9 cellular contexts compared by ENCODE assay signal in the genomic region with DNA sequence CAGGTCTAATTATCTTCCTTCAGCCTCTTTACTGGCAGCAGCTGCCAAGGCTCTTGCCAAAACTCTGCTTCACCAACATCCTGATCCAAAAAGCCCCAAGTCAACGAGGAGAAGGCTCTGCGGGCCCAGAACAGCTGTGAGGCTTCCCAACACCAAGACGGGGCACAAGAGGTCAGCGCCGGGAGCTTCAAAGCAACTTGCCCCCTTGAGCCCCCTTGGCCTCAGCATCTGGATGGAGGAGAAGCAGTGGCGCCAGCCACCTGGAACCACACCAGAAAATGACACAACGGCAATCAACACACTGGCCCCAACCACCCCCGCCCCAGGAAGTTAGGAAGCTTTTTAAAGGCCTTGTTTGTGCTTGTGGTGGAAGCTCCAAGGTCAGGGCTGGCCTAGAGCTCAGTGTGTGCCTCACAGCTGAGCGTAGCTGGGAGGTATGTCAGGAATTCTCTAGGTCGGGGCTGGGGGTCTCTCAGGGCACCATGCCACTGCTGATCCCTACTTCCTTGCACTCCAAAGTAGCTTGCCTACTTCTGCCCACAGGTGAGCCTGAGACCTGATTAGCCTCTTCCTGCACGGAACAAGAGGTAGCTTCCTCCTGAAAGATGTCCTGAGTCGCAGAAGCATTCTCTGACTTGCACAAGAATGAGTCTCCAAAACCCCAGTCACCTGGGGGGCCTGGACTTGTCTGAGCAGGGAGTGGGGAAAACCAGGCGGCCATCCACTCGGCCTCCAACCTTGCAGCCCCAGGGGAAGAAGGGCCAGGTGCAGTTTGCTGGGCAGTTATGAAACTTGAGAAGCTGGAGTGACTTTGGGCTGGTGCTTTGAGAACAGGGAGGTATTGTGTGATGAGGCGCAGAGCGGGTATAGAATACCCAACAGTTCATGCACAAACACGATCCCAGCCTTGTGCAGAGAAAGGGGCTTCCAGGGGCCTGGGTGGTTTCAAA. TPM values are rescaled to one million over a fixed set of nuclear protein-coding genes. Genes with fewer than 3 reads are reported as not detected.
DNase-seq lines count a peak whose midpoint lies in the region; ATAC-seq and TF ChIP-seq lines count a peak whose summit lies in the region.
"Had no signal": no experiment of that assay in that cellular context is flagged by ENCODE, and none has a peak within 500 bp of the region (broad histone marks: within the 10 kb centered on the region; RNA-seq: fewer than 3 reads in every experiment).

No MANE protein-coding gene starts in this region.

- no peak overlapping the region for H3K4me3 Mint-ChIP-seq in stimulated activated memory B cell treated with anti-CD40 and anti-IgM and Interleukin-4, amounts not matched to agents 10 μg/mL and 1 μg/mL and 100 μg/mL, for 72 hours
- H3K4me3 Mint-ChIP-seq: T-helper 1 cell treated with Interleukin-12 subunit alpha and Interleukin-12 subunit beta and Interleukin-4 antibody, amounts not matched to agents 30 μg/mL and 1 μg/mL, for 36 hours had no signal

- no peak for TF ChIP-seq CTCF in fibroblast of the aortic adventitia (IDR thresholded peaks at IDR 0.05; ENCODE audit: insufficient read depth, low read length)

- ATAC-seq in GM19351 (IDR thresholded peaks at IDR 0.05; ENCODE audit: unreplicated experiment) (no peak), esophagus mucosa (no peak)
- no peak for ATAC-seq in stimulated activated memory B cell treated with anti-CD40 and anti-IgM and Interleukin-4, amounts not matched to agents 10 μg/mL and 1 μg/mL and 100 μg/mL, for 72 hours

- no peak overlapping the region for H3K27ac Mint-ChIP-seq in stimulated activated memory B cell treated with anti-CD40 and anti-IgM and Interleukin-4, amounts not matched to agents 10 μg/mL and 1 μg/mL and 100 μg/mL, for 72 hours
- H3K27ac Mint-ChIP-seq: T-helper 1 cell treated with Interleukin-12 subunit alpha and Interleukin-12 subunit beta and Interleukin-4 antibody, amounts not matched to agents 30 μg/mL and 1 μg/mL, for 36 hours had no signal

- peak; percentile 70 for DNase-seq in ELF-1 (ENCODE audit: low read depth, low spot score)
- DNase-seq in NCI-H526 (lab: John Stamatoyannopoulos, UW), result peak; percentile 93 to 94
- peak; percentile 90 for DNase-seq in fibroblast of the aortic adventitia (ENCODE audit: low read depth)
- DNase-seq in posterior vena cava (ENCODE audit: low spot score), result peak; percentile 91
- DNase-seq in SW 1271 (lab: John Stamatoyannopoulos, UW), result no peak

- peaks cover 10% of the 10 kb centered on the region for H3K27me3 Mint-ChIP-seq in stimulated activated memory B cell treated with anti-CD40 and anti-IgM and Interleukin-4, amounts not matched to agents 10 μg/mL and 1 μg/mL and 100 μg/mL, for 72 hours

- H3K9me3 Mint-ChIP-seq in stimulated activated memory B cell treated with anti-CD40 and anti-IgM and Interleukin-4, amounts not matched to agents 10 μg/mL and 1 μg/mL and 100 μg/mL, for 72 hours, result no peaks in the 10 kb centered on the region
- H3K9me3 Mint-ChIP-seq: T-helper 1 cell treated with Interleukin-12 subunit alpha and Interleukin-12 subunit beta and Interleukin-4 antibody, amounts not matched to agents 30 μg/mL and 1 μg/mL, for 36 hours had no signal

- no peaks in the 10 kb centered on the region for H3K36me3 Mint-ChIP-seq in stimulated activated memory B cell treated with anti-CD40 and anti-IgM and Interleukin-4, amounts not matched to agents 10 μg/mL and 1 μg/mL and 100 μg/mL, for 72 hours

- peaks cover 17% of the 10 kb centered on the region for H3K4me1 Mint-ChIP-seq in stimulated activated memory B cell treated with anti-CD40 and anti-IgM and Interleukin-4, amounts not matched to agents 10 μg/mL and 1 μg/mL and 100 μg/mL, for 72 hours

- intact Hi-C loops in posterior vena cava (cut with DNase I), result loop anchor here (2.0 to 10.0 kb wide), 2 partner anchors 113 to 291 kb away; a partner anchor contains a TSS

- peak overlapping the region; percentile 0 for H3K4me3 ChIP-seq in fibroblast of the aortic adventitia (ENCODE audit: low read depth, low read length)

RNA-seq across cellular contexts. Expression of a gene that starts 9.8 kb away (rescaled TPM):
- total RNA-seq in fibroblast of the aortic adventitia (ENCODE audit: low replicate concordance) (117 and 330 TPM in 2 replicates), posterior vena cava (100 to 1,000 TPM; 167 to 207 TPM), esophagus mucosa (156 TPM)

RNA-seq across cellular contexts. Expression of a gene that starts 42.1 kb away (rescaled TPM):
- 39.4 and 57.6 TPM in 2 replicates for total RNA-seq in fibroblast of the aortic adventitia (ENCODE audit: low replicate concordance)
- 100 to 1,000 TPM in 1 of 2 donors, 10 to 100 TPM in 1; 58.9 to 113 TPM for total RNA-seq in posterior vena cava
- total RNA-seq in esophagus mucosa, result 89.7 TPM

Comparison
In these comparisons a context has a peak if more than half of its experiments do, and no peak if none do; other contexts are left out.
1. DNase-seq: peak in ELF-1 (single experiment), NCI-H526 (2 of 2), fibroblast of the aortic adventitia (single experiment) and posterior vena cava (single experiment); none in SW 1271 (0 of 2).